8 cellular contexts compared by ENCODE assay signal in genomic region chr1:61740970-61741681, GRCh38. TPM values are rescaled to one million over a fixed set of nuclear protein-coding genes. Genes with fewer than 3 reads are reported as not detected.
A peak's percentile ranks its signal among the peaks of the same experiment; 100 is the strongest.
DNase-seq lines count a peak whose midpoint lies in the region; ATAC-seq and TF ChIP-seq lines count a peak whose summit lies in the region.
"Not testable (repeated sequence)": the region's sequence is repeated elsewhere in the genome, so short reads cannot be mapped to it uniquely, and the experiment has no call there.

No MANE protein-coding gene starts in this region.

- not testable (repeated sequence) for H2AFZ ChIP-seq in SU-DHL-6 (ENCODE audit: low read depth, low read length, severe bottlenecking)
- peak overlapping the region; percentile 80 for H2AFZ ChIP-seq in neural cell (ENCODE audit: low read depth, low read length)

- CTCF ChIA-PET in activated naive CD4-positive, alpha-beta T cell treated with anti-CD3 and anti-CD28 coated beads for 36 hours (lab: Charles Lee) = not testable (repeated sequence)

- TF ChIP-seq EP300 in neural cell (conservative IDR thresholded peaks at IDR 0.05; ENCODE audit: poor library complexity, severe bottlenecking) = not testable (repeated sequence)

- not testable (repeated sequence) for DNase-seq in activated naive CD4-positive, alpha-beta T cell treated with anti-CD3 and anti-CD28 coated beads for 36 hours; effector memory CD8-positive, alpha-beta T cell; stimulated activated naive CD8-positive, alpha-beta T cell treated with anti-CD3 and anti-CD28 coated beads, Interleukin-15, amount 100 ng/mL, for 72 hours

- intact Hi-C loops in activated naive CD4-positive, alpha-beta T cell treated with anti-CD3 and anti-CD28 coated beads for 36 hours (cut with micrococcal nuclease) = loop anchor here (5.0 to 10.0 kb wide), 3 partner anchors 101 to 1784 kb away; partner anchors contain the start of genes EFCAB7 and ITGB3BP

- H3K9ac ChIP-seq in HUES6 (ENCODE audit: low read length) (peak overlapping the region; percentile 65), SU-DHL-6 (ENCODE audit: low read length) (peak overlapping the region; percentile 61), iPS-18a (ENCODE audit: low read length) (peak overlapping the region; percentile 72), neural cell (ENCODE audit: low read length) (peak overlapping the region; percentile 71)

- peaks cover 17% of the 10 kb centered on the region for H3K4me1 Mint-ChIP-seq in activated naive CD4-positive, alpha-beta T cell treated with anti-CD3 and anti-CD28 coated beads for 36 hours (ENCODE audit: low read depth)
- peaks cover 9 to 19% of the 10 kb centered on the region in 2 donors for H3K4me1 Mint-ChIP-seq in effector memory CD8-positive, alpha-beta T cell (ENCODE audit: low read depth in 2 of 2)
- H3K4me1 Mint-ChIP-seq in stimulated activated naive CD8-positive, alpha-beta T cell treated with anti-CD3 and anti-CD28 coated beads, Interleukin-15, amount 100 ng/mL, for 72 hours = peaks cover 33% of the 10 kb centered on the region

- H3K4me2 ChIP-seq in SU-DHL-6 (ENCODE audit: low read depth, low read length, poor library complexity, severe bottlenecking) = peak overlapping the region; percentile 73
- H3K4me2 ChIP-seq in neural cell (ENCODE audit: low read length) = peak overlapping the region; percentile 76

- H3K27ac Mint-ChIP-seq in activated naive CD4-positive, alpha-beta T cell treated with anti-CD3 and anti-CD28 coated beads for 36 hours = not testable (repeated sequence)
- peak overlapping the region; percentile 89 to 90 for H3K27ac Mint-ChIP-seq in effector memory CD8-positive, alpha-beta T cell
- peak overlapping the region in 1 of 2 donors; percentile 93 for H3K27ac Mint-ChIP-seq in stimulated activated naive CD8-positive, alpha-beta T cell treated with anti-CD3 and anti-CD28 coated beads, Interleukin-15, amount 100 ng/mL, for 72 hours

- H3K9me3 ChIP-seq in HUES6 (ENCODE audit: control insufficient read depth, insufficient read depth, low read depth, low read length); SU-DHL-6 (ENCODE audit: insufficient read depth, low read length); iPS-18a (ENCODE audit: control insufficient read depth, low read depth, low read length); neural cell (ENCODE audit: low read length): not testable (repeated sequence)

- H3K4me3 Mint-ChIP-seq in activated naive CD4-positive, alpha-beta T cell treated with anti-CD3 and anti-CD28 coated beads for 36 hours = peak overlapping the region; percentile 93
- H3K4me3 Mint-ChIP-seq in effector memory CD8-positive, alpha-beta T cell = peak overlapping the region; percentile 84 to 92
- peak overlapping the region; percentile 92 to 93 for H3K4me3 Mint-ChIP-seq in stimulated activated naive CD8-positive, alpha-beta T cell treated with anti-CD3 and anti-CD28 coated beads, Interleukin-15, amount 100 ng/mL, for 72 hours

- H3K4me3 ChIP-seq in HUES6 (ENCODE audit: low read depth, low read length) (peak overlapping the region; percentile 91), SU-DHL-6 (ENCODE audit: insufficient read depth, low read length, poor library complexity, severe bottlenecking) (peak overlapping the region; percentile 64), iPS-18a (ENCODE audit: low read length) (peak overlapping the region; percentile 84), neural cell (ENCODE audit: low read length) (peak overlapping the region; percentile 69)

- H3K79me2 ChIP-seq in SU-DHL-6 (ENCODE audit: insufficient read depth, low read length); neural cell (replicated peaks; ENCODE audit: insufficient read depth, low read length): not testable (repeated sequence)

- not testable (repeated sequence) for TF ChIP-seq RAD21 in neural cell (conservative IDR thresholded peaks at IDR 0.05)

- peaks cover 13% of the 10 kb centered on the region for H3F3A ChIP-seq in SU-DHL-6 (ENCODE audit: insufficient read depth)
- not testable (repeated sequence) for H3F3A ChIP-seq in neural cell (ENCODE audit: insufficient read depth, low read length, poor library complexity, severe bottlenecking)

- not testable (repeated sequence) for H3K4me1 ChIP-seq in HUES6 (ENCODE audit: control insufficient read depth, insufficient read depth, low read length); iPS-18a (ENCODE audit: control insufficient read depth, low read depth, low read length)

- H3K27me3 ChIP-seq in HUES6 (ENCODE audit: control insufficient read depth, insufficient read depth, low read length); SU-DHL-6 (ENCODE audit: low read length); iPS-18a (ENCODE audit: control insufficient read depth, insufficient read depth, low read length); neural cell (ENCODE audit: insufficient read depth, low read depth, low read length): not testable (repeated sequence)

- peak overlapping the region; percentile 51 for H3K27ac ChIP-seq in C4-2B
- H3K27ac ChIP-seq in HUES6 (ENCODE audit: low read depth, low read length) = peak overlapping the region; percentile 24; the same call in 1 of the 2 replicates
- H3K27ac ChIP-seq in SU-DHL-6 (ENCODE audit: low read depth, low read length); iPS-18a (ENCODE audit: low read length); neural cell (ENCODE audit: low read length): not testable (repeated sequence)

- not testable (repeated sequence) for H3K9me3 Mint-ChIP-seq in activated naive CD4-positive, alpha-beta T cell treated with anti-CD3 and anti-CD28 coated beads for 36 hours; effector memory CD8-positive, alpha-beta T cell; stimulated activated naive CD8-positive, alpha-beta T cell treated with anti-CD3 and anti-CD28 coated beads, Interleukin-15, amount 100 ng/mL, for 72 hours

- not testable (repeated sequence) for H3K9me2 ChIP-seq in SU-DHL-6 (replicated peaks; ENCODE audit: insufficient read depth, low read length); neural cell (ENCODE audit: insufficient read depth, low read length)

- H3K36me3 Mint-ChIP-seq in activated naive CD4-positive, alpha-beta T cell treated with anti-CD3 and anti-CD28 coated beads for 36 hours (ENCODE audit: low read depth); effector memory CD8-positive, alpha-beta T cell (ENCODE audit: insufficient read depth): not testable (repeated sequence)

- H3K27me3 Mint-ChIP-seq in activated naive CD4-positive, alpha-beta T cell treated with anti-CD3 and anti-CD28 coated beads for 36 hours (ENCODE audit: low read depth); effector memory CD8-positive, alpha-beta T cell; stimulated activated naive CD8-positive, alpha-beta T cell treated with anti-CD3 and anti-CD28 coated beads, Interleukin-15, amount 100 ng/mL, for 72 hours: not testable (repeated sequence)

- ATAC-seq in effector memory CD8-positive, alpha-beta T cell (replicated peaks); stimulated activated naive CD8-positive, alpha-beta T cell treated with anti-CD3 and anti-CD28 coated beads, Interleukin-15, amount 100 ng/mL, for 72 hours: not testable (repeated sequence)

- not testable (repeated sequence) for TF ChIP-seq CTCF in C4-2B (conservative IDR thresholded peaks at IDR 0.05); SU-DHL-6 (IDR thresholded peaks at IDR 0.05; ENCODE audit: insufficient read depth, low read length, poor library complexity, severe bottlenecking); neural cell (IDR thresholded peaks at IDR 0.05; ENCODE audit: poor library complexity, severe bottlenecking)

- H3K36me3 ChIP-seq in HUES6 (ENCODE audit: control insufficient read depth, insufficient read depth, low read length); SU-DHL-6 (ENCODE audit: low read length); iPS-18a (ENCODE audit: control insufficient read depth, low read depth, low read length); neural cell (ENCODE audit: insufficient read depth, low read length): not testable (repeated sequence)

- H4K20me1 ChIP-seq in SU-DHL-6 (ENCODE audit: low read depth, low read length); neural cell (ENCODE audit: insufficient read depth): not testable (repeated sequence)

RNA-seq across cellular contexts. Expression of gene PATJ, which starts 1.2 kb away (rescaled TPM):
- 10 to 100 TPM; 13.3 to 13.5 TPM for total RNA-seq in activated naive CD4-positive, alpha-beta T cell treated with anti-CD3 and anti-CD28 coated beads for 36 hours
- 7.8 and 9.9 TPM in 2 replicates for polyA plus RNA-seq in neural cell
- 20.0 and 22.4 TPM in 2 replicates for polyA minus RNA-seq in neural cell

RNA-seq across cellular contexts. Expression of gene TM2D1, which starts 16.2 kb away (rescaled TPM):
- 10 to 100 TPM; 28.2 to 30.9 TPM for total RNA-seq in activated naive CD4-positive, alpha-beta T cell treated with anti-CD3 and anti-CD28 coated beads for 36 hours
- 161 and 168 TPM in 2 replicates for polyA plus RNA-seq in neural cell
- polyA minus RNA-seq in neural cell = 71.9 and 78.9 TPM in 2 replicates
